In genomic region chr17:2025622-2026309, GRCh38 we compare ENCODE assay signal across 8 cellular contexts. TPM values are rescaled to one million over a fixed set of nuclear protein-coding genes. Genes with fewer than 3 reads are reported as not detected.
DNase-seq lines count a peak whose midpoint lies in the region; ATAC-seq and TF ChIP-seq lines count a peak whose summit lies in the region.

No MANE protein-coding gene starts in this region.

- POLR2A ChIA-PET in CD4-positive, alpha-beta T cell (lab: Charles Lee) = interaction anchor here (0.8 to 2.7 kb wide), 6 partner anchors 16 to 309 kb away, joined by 4 to 9 read pairs (median 6); partner anchors contain the start of genes OVCA2, RPA1 and SMYD4
- POLR2A ChIA-PET in Panc1 (lab: Charles Lee) = no interaction called here

- H3K36me3 Mint-ChIP-seq in CD4-positive, alpha-beta T cell (ENCODE audit: low read depth) = peaks cover 8% of the 10 kb centered on the region
- H3K36me3 Mint-ChIP-seq in stimulated activated effector memory CD8-positive, alpha-beta T cell treated with anti-CD3 and anti-CD28 coated beads, Interleukin-12 subunit alpha, Interleukin-12 subunit beta, amount 100 ng/mL, for 72 hours = peaks cover 6% of the 10 kb centered on the region

- no peaks in the 10 kb centered on the region for H3K9me3 Mint-ChIP-seq in CD4-positive, alpha-beta T cell
- H3K9me3 Mint-ChIP-seq in stimulated activated effector memory CD8-positive, alpha-beta T cell treated with anti-CD3 and anti-CD28 coated beads, Interleukin-12 subunit alpha, Interleukin-12 subunit beta, amount 100 ng/mL, for 72 hours = no peaks in the 10 kb centered on the region

- no TSS peak for BruUV-seq in Panc1 (replicated peaks; lab: Mats Ljungman, UMichigan)

- in situ Hi-C loops in Panc1 (cut with HindIII; ENCODE audit: low pct_unique_long_range_greater_than_20kb, low sequenced_read_pairs) = no loop called here

- peak overlapping the region; percentile 92 for H3K4me3 Mint-ChIP-seq in CD4-positive, alpha-beta T cell
- H3K4me3 Mint-ChIP-seq in stimulated activated effector memory CD8-positive, alpha-beta T cell treated with anti-CD3 and anti-CD28 coated beads, Interleukin-12 subunit alpha, Interleukin-12 subunit beta, amount 100 ng/mL, for 72 hours = peak overlapping the region; percentile 66

- H3K36me3 ChIP-seq in Panc1 (ENCODE audit: control insufficient read depth, insufficient read depth, low read length) (no peaks in the 10 kb centered on the region; the same call in 1 of the 2 replicates), kidney epithelial cell (ENCODE audit: control insufficient read depth, insufficient read depth, low read length) (no peaks in the 10 kb centered on the region)

- intact Hi-C loops in CD4-positive, alpha-beta T cell (cut with DNase I, micrococcal nuclease) = loop anchor here (2.0 to 5.0 kb wide), 4 partner anchors 15 to 378 kb away; partner anchors contain the start of genes RILP (in 1 of the 2), SCARF1 (in 1 of the 2) and WDR81 (in 1 of the 2)
- intact Hi-C loops in Panc1 (cut with micrococcal nuclease; ENCODE audit: unreplicated experiment) = no loop called here

- H3K4me1 Mint-ChIP-seq in CD4-positive, alpha-beta T cell (ENCODE audit: low read depth) = peaks cover 31% of the 10 kb centered on the region
- peaks cover 13% of the 10 kb centered on the region for H3K4me1 Mint-ChIP-seq in stimulated activated effector memory CD8-positive, alpha-beta T cell treated with anti-CD3 and anti-CD28 coated beads, Interleukin-12 subunit alpha, Interleukin-12 subunit beta, amount 100 ng/mL, for 72 hours

- no peak overlapping the region for H3K27ac ChIP-seq in CD4-positive, alpha-beta T cell (ENCODE audit: low read depth, low read length)
- no peak overlapping the region for H3K27ac ChIP-seq in Panc1 (ENCODE audit: low read length)

- peak in 1 of 10 experiments; percentile 22 for DNase-seq in CD4-positive, alpha-beta T cell
- DNase-seq in H4 (ENCODE audit: low spot score) (peak; percentile 36), Panc1 (ENCODE audit: low read depth, low spot score) (no peak), cardiac fibroblast (ENCODE audit: low read depth in 2 of 2) (peak; percentile 68 to 74), kidney epithelial cell (ENCODE audit: low read depth) (no peak), globus pallidus (ENCODE audit: low spot score) (no peak)
- no peak for DNase-seq in stimulated activated effector memory CD8-positive, alpha-beta T cell treated with anti-CD3 and anti-CD28 coated beads, Interleukin-12 subunit alpha, Interleukin-12 subunit beta, amount 100 ng/mL, for 72 hours (ENCODE audit: low spot score in 2 of 2)

- peaks cover 27% of the 10 kb centered on the region for H3K27me3 Mint-ChIP-seq in CD4-positive, alpha-beta T cell

- peaks cover 1% of the 10 kb centered on the region; the same call in 1 of the 2 replicates for H3K4me1 ChIP-seq in Panc1 (ENCODE audit: control insufficient read depth, insufficient read depth, low read length)

- peak; percentile 23 for TF ChIP-seq CTCF in CD4-positive, alpha-beta T cell (IDR thresholded peaks at IDR 0.05)
- TF ChIP-seq CTCF in Panc1 (IDR thresholded peaks at IDR 0.05) (peak; percentile 87), cardiac fibroblast (IDR thresholded peaks at IDR 0.05; ENCODE audit: low read depth, low read length) (peak; percentile 86), kidney epithelial cell (IDR thresholded peaks at IDR 0.05; ENCODE audit: insufficient read depth, low read length, poor library complexity, severe bottlenecking) (peak; percentile 92)

- peaks cover 36% of the 10 kb centered on the region for H3K27me3 ChIP-seq in CD4-positive, alpha-beta T cell (ENCODE audit: control insufficient read depth, insufficient read depth, low read length)
- H3K27me3 ChIP-seq in Panc1 (ENCODE audit: control insufficient read depth, insufficient read depth, low read length) = no peaks in the 10 kb centered on the region; the same call in 1 of the 2 replicates
- H3K27me3 ChIP-seq in kidney epithelial cell (ENCODE audit: control insufficient read depth, insufficient read depth, low read length) = peaks cover 55% of the 10 kb centered on the region

- peak overlapping the region; percentile 38 to 44 for H3K4me3 ChIP-seq in Panc1 (ENCODE audit: low read depth in 2 of 2, low read length in 2 of 2)
- peak overlapping the region; percentile 38 to 39 for H3K4me3 ChIP-seq in cardiac fibroblast (replicated peaks in 1 of 2; ENCODE audit: low read depth in 2 of 2, low read length in 2 of 2)
- peak overlapping the region; percentile 17 for H3K4me3 ChIP-seq in kidney epithelial cell (ENCODE audit: low read depth, low read length)

- CTCF ChIA-PET in CD4-positive, alpha-beta T cell (lab: Charles Lee) = interaction anchor here (1.0 to 2.5 kb wide), 4 partner anchors 15 to 377 kb away, joined by 3 to 6 read pairs (median 4); partner anchors contain the start of genes HIC1 and RILP
- CTCF ChIA-PET in Panc1 (lab: Charles Lee) = interaction anchor here (2.6 kb wide), 1 partner anchor 117 kb away, joined by 22 read pairs; no protein-coding TSS in a partner anchor

- H3K9me3 ChIP-seq in CD4-positive, alpha-beta T cell (ENCODE audit: control insufficient read depth, low read length) = no peaks in the 10 kb centered on the region
- H3K9me3 ChIP-seq in Panc1 (ENCODE audit: control insufficient read depth, insufficient read depth, low read depth, low read length) = no peaks in the 10 kb centered on the region

- no peak overlapping the region for H3K27ac Mint-ChIP-seq in CD4-positive, alpha-beta T cell
- no peak overlapping the region for H3K27ac Mint-ChIP-seq in stimulated activated effector memory CD8-positive, alpha-beta T cell treated with anti-CD3 and anti-CD28 coated beads, Interleukin-12 subunit alpha, Interleukin-12 subunit beta, amount 100 ng/mL, for 72 hours

- no peak for ATAC-seq in CD4-positive, alpha-beta T cell (ENCODE audit: poor library complexity)
- ATAC-seq in Panc1 (peak; percentile 62), HG03354 (IDR thresholded peaks at IDR 0.05; ENCODE audit: poor library complexity, severe bottlenecking, unreplicated experiment) (no peak)
- ATAC-seq in stimulated activated effector memory CD8-positive, alpha-beta T cell treated with anti-CD3 and anti-CD28 coated beads, Interleukin-12 subunit alpha, Interleukin-12 subunit beta, amount 100 ng/mL, for 72 hours = no peak

RNA-seq across cellular contexts. Expression of gene RTN4RL1, which starts 0.6 kb away (rescaled TPM):
- under 1 TPM; 0.06 to 0.11 TPM for total RNA-seq in CD4-positive, alpha-beta T cell
- total RNA-seq in H4 (2014; rRNA removed; shearing (Covaris generic)) = 0.48 and 1.3 TPM in 2 replicates
- total RNA-seq in Panc1 (2021; ENCODE audit: unreplicated experiment) (0.80 TPM), kidney epithelial cell (0.14 TPM in 1 of 2 replicates, not detected in the other)
- 1.6 TPM for polyA plus RNA-seq in Panc1 (2012; ENCODE audit: insufficient read length)

RNA-seq across cellular contexts. Expression of gene DPH1, which starts 4.2 kb away (rescaled TPM):
- total RNA-seq in CD4-positive, alpha-beta T cell = 100 to 1,000 TPM in 1 of 2 experiments, 10 to 100 TPM in 1; 96.4 to 101 TPM
- total RNA-seq in H4 (2014; rRNA removed; shearing (Covaris generic)) = 12.3 and 16.5 TPM in 2 replicates
- 24.3 TPM for total RNA-seq in Panc1 (2021; ENCODE audit: unreplicated experiment)
- 43.5 TPM for polyA plus RNA-seq in Panc1 (2012; ENCODE audit: insufficient read length)
- total RNA-seq in kidney epithelial cell = 24.0 and 29.5 TPM in 2 replicates

RNA-seq across cellular contexts. Expression of gene OVCA2, which starts 16.1 kb away (rescaled TPM):
- total RNA-seq in CD4-positive, alpha-beta T cell = 10 to 100 TPM; 34.4 to 35.1 TPM
- total RNA-seq in H4 (2014; rRNA removed; shearing (Covaris generic)) = 40.3 and 49.8 TPM in 2 replicates
- total RNA-seq in Panc1 (2021; ENCODE audit: unreplicated experiment) = 42.5 TPM
- 39.8 TPM for polyA plus RNA-seq in Panc1 (2012; ENCODE audit: insufficient read length)
- 88.2 and 100 TPM in 2 replicates for total RNA-seq in kidney epithelial cell

RNA-seq across cellular contexts. Expression of gene HIC1, which starts 29.1 kb away (rescaled TPM):
- 1 to 10 TPM; 2.4 to 3.0 TPM for total RNA-seq in CD4-positive, alpha-beta T cell
- total RNA-seq in H4 (2014; rRNA removed; shearing (Covaris generic)) = 0.08 TPM in 1 of 2 replicates, not detected in the other
- total RNA-seq in Panc1 (2021; ENCODE audit: unreplicated experiment) = 1.4 TPM
- polyA plus RNA-seq in Panc1 (2012; ENCODE audit: insufficient read length) = 0.96 TPM
- total RNA-seq in kidney epithelial cell = 8.8 and 11.9 TPM in 2 replicates

Comparison
In these comparisons a context has a peak if more than half of its experiments do, and no peak if none do; other contexts are left out.
1. DNase-seq: peak in H4 (single experiment) and cardiac fibroblast (2 of 2); none in Panc1 (single experiment), kidney epithelial cell (single experiment), stimulated activated effector memory CD8-positive, alpha-beta T cell treated with anti-CD3 and anti-CD28 coated beads, Interleukin-12 subunit alpha, Interleukin-12 subunit beta, amount 100 ng/mL, for 72 hours (0 of 2) and globus pallidus (single experiment).
2. CTCF ChIP-seq: peak in every context shown above with its lines; median percentile 92 in kidney epithelial cell; 87 in Panc1; 86 in cardiac fibroblast; 23 in CD4-positive, alpha-beta T cell.
3. Peak in every context shown above with its lines, with median percentiles within 50 percentile points of each other: H3K4me3 ChIP-seq.